In genomic region chr9:127470662-127471061, GRCh38 we compare ENCODE assay signal across 20 cellular contexts. TPM values are rescaled to one million over a fixed set of nuclear protein-coding genes. Genes with fewer than 3 reads are reported as not detected.
DNase-seq lines count a peak whose midpoint lies in the region; ATAC-seq lines count a peak whose summit lies in the region.
"Had no signal": no experiment of that assay in that cellular context is flagged by ENCODE, and none has a peak within 500 bp of the region (broad histone marks: within the 10 kb centered on the region; RNA-seq: fewer than 3 reads in every experiment).

No MANE protein-coding gene starts in this region.

- H3K9me3 Mint-ChIP-seq in activated naive CD8-positive, alpha-beta T cell treated with anti-CD3 and anti-CD28 coated beads, Interleukin-2, amount 50 U/mL, for 24 hours: no peaks in the 10 kb centered on the region
- H3K9me3 Mint-ChIP-seq in activated naive CD8-positive, alpha-beta T cell treated with anti-CD3 and anti-CD28 coated beads for 36 hours: no peaks in the 10 kb centered on the region
- H3K9me3 Mint-ChIP-seq: CD4-positive, CD25-positive, alpha-beta regulatory T cell; CD8-positive, alpha-beta T cell; HFFc6 had no signal

- no peak overlapping the region for H4K8ac ChIP-seq in mesendoderm (ENCODE audit: low read depth, low read length)

- no peak overlapping the region for H3K56ac ChIP-seq in mesendoderm (ENCODE audit: low read length)

- H3K27me3 ChIP-seq in mesendoderm (ENCODE audit: insufficient read depth, low read length, poor library complexity): no peaks in the 10 kb centered on the region
- H3K27me3 ChIP-seq: BLaER1 had no signal

- H3K4me2 ChIP-seq in mesendoderm (ENCODE audit: low read length): no peak overlapping the region
- H3K4me2 ChIP-seq: BLaER1 had no signal

- H3K23ac ChIP-seq in mesendoderm (ENCODE audit: low read length): no peak overlapping the region

- no peak overlapping the region for H3K27ac ChIP-seq in mesendoderm (ENCODE audit: low read depth, low read length)
- H3K27ac ChIP-seq: 22Rv1, BLaER1, C4-2B had no signal

- no peaks in the 10 kb centered on the region for H3K36me3 ChIP-seq in mesendoderm (ENCODE audit: control insufficient read depth, insufficient read depth, low read length)
- H3K36me3 ChIP-seq: HAP-1 had no signal

- H3K4me3 Mint-ChIP-seq in activated naive CD8-positive, alpha-beta T cell treated with anti-CD3 and anti-CD28 coated beads, Interleukin-2, amount 50 U/mL, for 24 hours: no peak overlapping the region
- H3K4me3 Mint-ChIP-seq in activated naive CD8-positive, alpha-beta T cell treated with anti-CD3 and anti-CD28 coated beads for 36 hours: no peak overlapping the region
- H3K4me3 Mint-ChIP-seq: B cell; CD4-positive, CD25-positive, alpha-beta regulatory T cell; CD8-positive, alpha-beta T cell; HFFc6 had no signal

- intact Hi-C loops in left ventricle myocardium superior (cut with micrococcal nuclease) (no loop called here), cardiac septum (cut with DNase I) (no loop called here)

- no peak overlapping the region for H2BK15ac ChIP-seq in mesendoderm (replicated peaks; ENCODE audit: low read depth)

- H3K36me3 Mint-ChIP-seq in activated naive CD8-positive, alpha-beta T cell treated with anti-CD3 and anti-CD28 coated beads, Interleukin-2, amount 50 U/mL, for 24 hours (ENCODE audit: low read depth): peaks cover 33% of the 10 kb centered on the region
- peaks cover 18% of the 10 kb centered on the region for H3K36me3 Mint-ChIP-seq in activated naive CD8-positive, alpha-beta T cell treated with anti-CD3 and anti-CD28 coated beads for 36 hours

- no peaks in the 10 kb centered on the region for H3K27me3 Mint-ChIP-seq in activated naive CD8-positive, alpha-beta T cell treated with anti-CD3 and anti-CD28 coated beads, Interleukin-2, amount 50 U/mL, for 24 hours
- H3K27me3 Mint-ChIP-seq in activated naive CD8-positive, alpha-beta T cell treated with anti-CD3 and anti-CD28 coated beads for 36 hours: no peaks in the 10 kb centered on the region
- H3K27me3 Mint-ChIP-seq: B cell; CD4-positive, CD25-positive, alpha-beta regulatory T cell had no signal

- no peak overlapping the region for H2BK5ac ChIP-seq in mesendoderm (ENCODE audit: low read length)

- no peak for DNase-seq in activated naive CD8-positive, alpha-beta T cell treated with anti-CD3 and anti-CD28 coated beads, Interleukin-2, amount 50 U/mL, for 24 hours
- DNase-seq in activated naive CD8-positive, alpha-beta T cell treated with anti-CD3 and anti-CD28 coated beads for 36 hours: no peak
- DNase-seq in left ventricle myocardium superior (no peak), cardiac septum (ENCODE audit: low spot score) (no peak), mesendoderm (peak; percentile 27)
- DNase-seq: Caco-2; CD4-positive, CD25-positive, alpha-beta regulatory T cell; CD8-positive, alpha-beta T cell; DMS153; DND-41; GOT3; HFFc6 had no signal

- no peaks in the 10 kb centered on the region for H3K79me2 ChIP-seq in mesendoderm (ENCODE audit: control insufficient read depth, insufficient read depth, low read length)

- H3K4me1 ChIP-seq in mesendoderm (ENCODE audit: control insufficient read depth, low read depth, low read length): no peaks in the 10 kb centered on the region
- H3K4me1 ChIP-seq: BLaER1 had no signal

- peaks cover 2% of the 10 kb centered on the region for H3K4me1 Mint-ChIP-seq in activated naive CD8-positive, alpha-beta T cell treated with anti-CD3 and anti-CD28 coated beads, Interleukin-2, amount 50 U/mL, for 24 hours
- H3K4me1 Mint-ChIP-seq in activated naive CD8-positive, alpha-beta T cell treated with anti-CD3 and anti-CD28 coated beads for 36 hours: no peaks in the 10 kb centered on the region
- H3K4me1 Mint-ChIP-seq: B cell had no signal

- H3K4ac ChIP-seq in mesendoderm (ENCODE audit: low read depth, low read length): no peak overlapping the region

- H3K9ac ChIP-seq in mesendoderm (ENCODE audit: low read length): no peak overlapping the region
- H3K9ac ChIP-seq: BLaER1 had no signal

- H4K5ac ChIP-seq in mesendoderm (ENCODE audit: low read length): no peak overlapping the region

- no CpG with 5 or more reads among the region's 3 CpGs for WGBS in mesendoderm (ENCODE audit: extremely low coverage, insufficient coverage, low lambda C conversion rate)

- no peak overlapping the region for H2AK5ac ChIP-seq in mesendoderm (ENCODE audit: low read length)

- H3K18ac ChIP-seq in mesendoderm (ENCODE audit: low read length): no peak overlapping the region

- peak; percentile 20 for ATAC-seq in activated naive CD8-positive, alpha-beta T cell treated with anti-CD3 and anti-CD28 coated beads, Interleukin-2, amount 50 U/mL, for 24 hours
- ATAC-seq in left ventricle myocardium superior: peak; percentile 27
- no peak for ATAC-seq in HG02870 (IDR thresholded peaks at IDR 0.05; ENCODE audit: unreplicated experiment)
- no peak for ATAC-seq in HG02981 (IDR thresholded peaks at IDR 0.05; ENCODE audit: unreplicated experiment)
- ATAC-seq in HG03442 (IDR thresholded peaks at IDR 0.05; ENCODE audit: unreplicated experiment): no peak
- ATAC-seq: CD8-positive, alpha-beta T cell had no signal

- H3K4me3 ChIP-seq in mesendoderm (ENCODE audit: low read length): no peak overlapping the region
- H3K4me3 ChIP-seq: BLaER1, HAP-1 had no signal

- no peaks in the 10 kb centered on the region for H3K79me1 ChIP-seq in mesendoderm (ENCODE audit: low read length)

- H2BK120ac ChIP-seq in mesendoderm (ENCODE audit: low read depth, low read length): no peak overlapping the region

- no peak overlapping the region for H3K27ac Mint-ChIP-seq in activated naive CD8-positive, alpha-beta T cell treated with anti-CD3 and anti-CD28 coated beads, Interleukin-2, amount 50 U/mL, for 24 hours
- no peak overlapping the region for H3K27ac Mint-ChIP-seq in activated naive CD8-positive, alpha-beta T cell treated with anti-CD3 and anti-CD28 coated beads for 36 hours
- H3K27ac Mint-ChIP-seq: B cell; CD4-positive, CD25-positive, alpha-beta regulatory T cell; CD8-positive, alpha-beta T cell; HFFc6 had no signal

RNA-seq across cellular contexts. Expression of gene LRSAM1, which starts 19.4 kb away (rescaled TPM):
- 10 to 100 TPM; 17.7 to 20.7 TPM for total RNA-seq in activated naive CD8-positive, alpha-beta T cell treated with anti-CD3 and anti-CD28 coated beads for 36 hours
- total RNA-seq in left ventricle myocardium superior (52.0 TPM), cardiac septum (24.4 TPM)
- polyA plus RNA-seq in mesendoderm (2013, experiment 1 of 2): 7.8 TPM
- polyA plus RNA-seq in mesendoderm (2013, experiment 2 of 2): 8.5 TPM

RNA-seq across cellular contexts. Expression of gene RPL12, which starts 19.5 kb away (rescaled TPM):
- total RNA-seq in activated naive CD8-positive, alpha-beta T cell treated with anti-CD3 and anti-CD28 coated beads for 36 hours: 1,000 to 10,000 TPM; 2,007 to 2,108 TPM
- total RNA-seq in left ventricle myocardium superior (637 TPM), cardiac septum (407 TPM)
- polyA plus RNA-seq in mesendoderm (2013, experiment 1 of 2): 3,187 TPM
- 3,242 TPM for polyA plus RNA-seq in mesendoderm (2013, experiment 2 of 2)

RNA-seq across cellular contexts. Expression of gene ZNF79, which starts 46.5 kb away (rescaled TPM):
- total RNA-seq in activated naive CD8-positive, alpha-beta T cell treated with anti-CD3 and anti-CD28 coated beads for 36 hours: 1 to 10 TPM; 7.7 to 8.6 TPM
- 7.4 TPM for total RNA-seq in left ventricle myocardium superior
- 5.5 TPM for total RNA-seq in cardiac septum
- polyA plus RNA-seq in mesendoderm (2013, experiment 1 of 2): 1.9 TPM
- polyA plus RNA-seq in mesendoderm (2013, experiment 2 of 2): 1.8 TPM

Comparison
In these comparisons a context has a peak if more than half of its experiments do, and no peak if none do; other contexts are left out.
1. ATAC-seq: peak in activated naive CD8-positive, alpha-beta T cell treated with anti-CD3 and anti-CD28 coated beads, Interleukin-2, amount 50 U/mL, for 24 hours (single experiment) and left ventricle myocardium superior (single experiment); none in HG02870 (single experiment), HG02981 (single experiment) and HG03442 (single experiment).